ENCODE assay signal across 11 cellular contexts in genomic region chr12:27343255-27344000, GRCh38. TPM values are rescaled to one million over a fixed set of nuclear protein-coding genes. Genes with fewer than 3 reads are reported as not detected.
DNase-seq lines count a peak whose midpoint lies in the region; ATAC-seq and TF ChIP-seq lines count a peak whose summit lies in the region.
"Had no signal": no experiment of that assay in that cellular context is flagged by ENCODE, and none has a peak within 500 bp of the region (broad histone marks: within the 10 kb centered on the region; RNA-seq: fewer than 3 reads in every experiment).

No MANE protein-coding gene starts in this region.

- TF ChIP-seq CTCF in HCT116 (IDR thresholded peaks at IDR 0.05 in 2 of 3, conservative IDR thresholded peaks at IDR 0.05 in 1 of 3; ENCODE audit: borderline replicate concordance in 1 of 3, insufficient read depth in 1 of 3, low read depth in 2 of 3, low read length in 2 of 3), result no peak

- no peaks in the 10 kb centered on the region for H4K20me1 ChIP-seq in HCT116 (ENCODE audit: insufficient read depth)

- DNase-seq in HCT116 (ENCODE audit: low read depth, low spot score) (no peak), SW480 (ENCODE audit: low spot score) (peak; percentile 41), fibroblast of peridontal ligament (ENCODE audit: extremely low read depth) (peak; percentile 97), stromal cell of bone marrow (ENCODE audit: low read depth) (peak; percentile 82), NCI-H2196 treated with DMSO at 0.1 percent for 48 hours (lab: John Stamatoyannopoulos, UW; ENCODE audit: unreplicated experiment) (no peak), SK-N-DZ (ENCODE audit: low spot score) (no peak)
- DNase-seq in central memory CD4-positive, alpha-beta T cell, result no peak
- DNase-seq: activated effector memory CD4-positive, alpha-beta T cell treated with Interleukin-2 at 50 U/mL for 16 hours; NCI-H1105; stimulated activated CD4-positive, alpha-beta T cell treated with anti-CD3 and anti-CD28 coated beads, Interleukin-1b, Interleukin-23, amount 100 ng/mL, for 48 hours had no signal

- no peak for TF ChIP-seq RAD21 in HCT116 (IDR thresholded peaks at IDR 0.05; ENCODE audit: low read depth)

- H3K9me3 ChIP-seq in HCT116 (ENCODE audit: control insufficient read depth in 1 of 2, insufficient read depth in 1 of 2, low read depth in 1 of 2, low read length in 2 of 2), result no peaks in the 10 kb centered on the region

- CTCF ChIA-PET in HCT116 (lab: Charles Lee), result no interaction called here

- TF ChIP-seq POLR2A in HCT116 (IDR thresholded peaks at IDR 0.05; ENCODE audit: borderline replicate concordance, extremely low read depth, insufficient read depth, insufficient read length), result no peak

- H3K9ac ChIP-seq in HCT116 (ENCODE audit: low read length), result no peak overlapping the region

- no peak for ATAC-seq in HCT116

- H3K9me2 ChIP-seq in HCT116 (ENCODE audit: insufficient read depth), result no peaks in the 10 kb centered on the region

- BruUV-seq in HCT116 (replicated peaks; lab: Mats Ljungman, UMichigan), result no TSS peak

- no peaks in the 10 kb centered on the region for H3K36me3 ChIP-seq in HCT116 (ENCODE audit: control insufficient read depth in 1 of 2, insufficient read depth in 2 of 2, low read length in 2 of 2)
- H3K36me3 ChIP-seq: WERI-Rb-1 had no signal

- H3K27me3 ChIP-seq in HCT116 (ENCODE audit: insufficient read depth, low read length), result no peaks in the 10 kb centered on the region

- peak overlapping the region; percentile 20 for H3K4me2 ChIP-seq in HCT116 (ENCODE audit: low read length)

- H3K4me1 ChIP-seq in HCT116 (ENCODE audit: control insufficient read depth in 1 of 2, insufficient read depth in 2 of 2, low read length in 2 of 2), result peaks cover 5 to 20% of the 10 kb centered on the region in 2 experiments; a peak in 1 of 4 replicates

- RAD21 ChIA-PET in HCT116 (lab: Charles Lee; ENCODE audit: low non-redundant PET in 1 of 2, low total read pairs in 2 of 2, uncharacterized antibody in 2 of 2, unreplicated experiment in 2 of 2), result no interaction called here

- intact Hi-C loops in HCT116 (cut with micrococcal nuclease), result no loop called here

- peaks cover 38% of the 10 kb centered on the region for H3K79me2 ChIP-seq in HCT116 (ENCODE audit: insufficient read depth, low read length)

- H3K4me3 ChIP-seq in HCT116 (replicated peaks in 1 of 2; ENCODE audit: low read depth in 1 of 2, low read length in 2 of 2), result no peak overlapping the region

- no peak overlapping the region for H2AFZ ChIP-seq in HCT116 (ENCODE audit: low read depth, low read length, poor library complexity, severe bottlenecking)

- POLR2A ChIA-PET in HCT116 (lab: Charles Lee), result no interaction called here

- no peak overlapping the region for H3K27ac ChIP-seq in HCT116 (ENCODE audit: low read depth, low read length)
- H3K27ac ChIP-seq: WERI-Rb-1 had no signal

TF ChIP-seq in HCT116, 20 proteins besides CTCF, POLR2A, EP300 and RAD21:
- peak; percentile 22; the same call in 1 of the 2 replicates for TF ChIP-seq SP1 (IDR thresholded peaks at IDR 0.05; ENCODE audit: low read depth)
- TF ChIP-seq JUND (IDR thresholded peaks at IDR 0.05), result peak; percentile 26; the same call in 1 of the 2 replicates
- no peak for TF ChIP-seq POLR2AphosphoS5 (IDR thresholded peaks at IDR 0.05; ENCODE audit: low read depth, low read length)
- no peak for TF ChIP-seq CEBPB (IDR thresholded peaks at IDR 0.05; ENCODE audit: low read depth)
- TF ChIP-seq ZFX (IDR thresholded peaks at IDR 0.05), result no peak
- TF ChIP-seq, protein P1, sequence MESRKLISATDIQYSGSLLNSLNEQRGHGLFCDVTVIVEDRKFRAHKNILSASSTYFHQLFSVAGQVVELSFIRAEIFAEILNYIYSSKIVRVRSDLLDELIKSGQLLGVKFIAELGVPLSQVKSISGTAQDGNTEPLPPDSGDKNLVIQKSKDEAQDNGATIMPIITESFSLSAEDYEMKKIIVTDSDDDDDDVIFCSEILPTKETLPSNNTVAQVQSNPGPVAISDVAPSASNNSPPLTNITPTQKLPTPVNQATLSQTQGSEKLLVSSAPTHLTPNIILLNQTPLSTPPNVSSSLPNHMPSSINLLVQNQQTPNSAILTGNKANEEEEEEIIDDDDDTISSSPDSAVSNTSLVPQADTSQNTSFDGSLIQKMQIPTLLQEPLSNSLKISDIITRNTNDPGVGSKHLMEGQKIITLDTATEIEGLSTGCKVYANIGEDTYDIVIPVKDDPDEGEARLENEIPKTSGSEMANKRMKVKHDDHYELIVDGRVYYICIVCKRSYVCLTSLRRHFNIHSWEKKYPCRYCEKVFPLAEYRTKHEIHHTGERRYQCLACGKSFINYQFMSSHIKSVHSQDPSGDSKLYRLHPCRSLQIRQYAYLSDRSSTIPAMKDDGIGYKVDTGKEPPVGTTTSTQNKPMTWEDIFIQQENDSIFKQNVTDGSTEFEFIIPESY (IDR thresholded peaks at IDR 0.05; ENCODE audit: extremely low read depth, insufficient replicate concordance, low read length), result no peak
- peak; percentile 38; the same call in 1 of the 2 replicates for TF ChIP-seq FOSL1 (IDR thresholded peaks at IDR 0.05; ENCODE audit: low read depth)
- TF ChIP-seq ELF1 (IDR thresholded peaks at IDR 0.05; ENCODE audit: borderline replicate concordance, low read depth), result no peak
- TF ChIP-seq, protein P2, sequence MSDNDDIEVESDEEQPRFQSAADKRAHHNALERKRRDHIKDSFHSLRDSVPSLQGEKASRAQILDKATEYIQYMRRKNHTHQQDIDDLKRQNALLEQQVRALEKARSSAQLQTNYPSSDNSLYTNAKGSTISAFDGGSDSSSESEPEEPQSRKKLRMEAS (IDR thresholded peaks at IDR 0.05), result no peak

RNA-seq across cellular contexts. Expression of gene BMAL2, which starts 10.8 kb away (rescaled TPM):
- total RNA-seq in HCT116 (2021; ENCODE audit: unreplicated experiment), result 21.5 TPM
- 4.4 and 6.1 TPM in 2 replicates for polyA plus RNA-seq in HCT116 (2012)
- 10.4 and 14.5 TPM in 2 replicates for polyA plus RNA-seq in SK-N-DZ (2014; cell fraction: cytosol; rRNA removed)
- 6.9 and 7.6 TPM in 2 replicates for polyA plus RNA-seq in SK-N-DZ (2014; cell fraction: nucleus; rRNA removed)

Comparison
In these comparisons a context has a peak if more than half of its experiments do, and no peak if none do; other contexts are left out.
1. DNase-seq: peak in SW480 (single experiment), fibroblast of peridontal ligament (single experiment) and stromal cell of bone marrow (single experiment); none in HCT116 (single experiment), central memory CD4-positive, alpha-beta T cell (single experiment), NCI-H2196 treated with DMSO at 0.1 percent for 48 hours (single experiment) and SK-N-DZ (single experiment).